In genomic region chr19:42480335-42481095, GRCh38 we compare ENCODE assay signal across 10 cellular contexts. TPM values are rescaled to one million over a fixed set of nuclear protein-coding genes. Genes with fewer than 3 reads are reported as not detected.
DNase-seq lines count a peak whose midpoint lies in the region; ATAC-seq, FAIRE-seq and TF ChIP-seq lines count a peak whose summit lies in the region.
"Had no signal": no experiment of that assay in that cellular context is flagged by ENCODE, and none has a peak within 500 bp of the region (broad histone marks: within the 10 kb centered on the region; RNA-seq: fewer than 3 reads in every experiment).

No MANE protein-coding gene starts in this region.

- peak overlapping the region; percentile 1 for H2BK120ac ChIP-seq in H1 (replicated peaks; ENCODE audit: low read depth, low read length)

- no peaks in the 10 kb centered on the region for H3K23me2 ChIP-seq in H1 (ENCODE audit: low read depth, low read length)

- no peak overlapping the region for H4K5ac ChIP-seq in H1 (ENCODE audit: insufficient read length, low read depth, low read length)

- no peaks in the 10 kb centered on the region for H3K36me3 ChIP-seq in SK-N-SH (replicated peaks in 1 of 2; ENCODE audit: control insufficient read depth in 1 of 2, insufficient read depth in 2 of 2, low read length in 1 of 2)
- no peaks in the 10 kb centered on the region for H3K36me3 ChIP-seq in H1 (ENCODE audit: control insufficient read depth in 2 of 4, insufficient read depth in 4 of 4, low read length in 3 of 4)

- no peak overlapping the region for H3K4ac ChIP-seq in H1 (replicated peaks; ENCODE audit: insufficient read length, low read depth, low read length)

- H3K9me2 ChIP-seq in SK-N-SH: no peaks in the 10 kb centered on the region

- no peak for TF ChIP-seq RAD21 in SK-N-SH (IDR thresholded peaks at IDR 0.05; ENCODE audit: low read length)
- TF ChIP-seq RAD21 in H1 (IDR thresholded peaks at IDR 0.05 in 1 of 2, conservative IDR thresholded peaks at IDR 0.05 in 1 of 2; ENCODE audit: low read depth in 2 of 2, low read length in 2 of 2): no peak

- no peak overlapping the region for H3K14ac ChIP-seq in H1 (ENCODE audit: insufficient read length)

- no peaks in the 10 kb centered on the region for H3K79me1 ChIP-seq in H1 (ENCODE audit: low read depth, low read length)

- H4K91ac ChIP-seq in H1 (replicated peaks; ENCODE audit: insufficient read length, low read length): no peak overlapping the region

- H3K4me3 Mint-ChIP-seq in activated CD8-positive, alpha-beta memory T cell treated with anti-CD3 and anti-CD28 coated beads, Interleukin-2, amount 10 ng/mL, durations not matched to agents 7 days and 5 days: peak overlapping the region; percentile 9

- H2BK20ac ChIP-seq in H1 (ENCODE audit: low read length): 0 out of 2 replicates have a peak overlapping the region, but pooled peaks have one; percentile 83

- ATAC-seq in activated CD8-positive, alpha-beta memory T cell treated with anti-CD3 and anti-CD28 coated beads, Interleukin-2, amount 10 ng/mL, durations not matched to agents 7 days and 5 days: peak; percentile 76
- ATAC-seq in GM18909 (IDR thresholded peaks at IDR 0.05; ENCODE audit: poor library complexity, unreplicated experiment): no peak

- peak; percentile 70 for DNase-seq in activated CD8-positive, alpha-beta memory T cell treated with anti-CD3 and anti-CD28 coated beads, Interleukin-2, amount 10 ng/mL, durations not matched to agents 7 days and 5 days
- DNase-seq in activated CD8-positive, alpha-beta memory T cell treated with anti-CD3 and anti-CD28 coated beads for 24 hours: no peak
- DNase-seq in SK-N-SH: no peak
- DNase-seq in H1 (ENCODE audit: low read depth in 1 of 2, low spot score in 2 of 2): no peak
- peak; percentile 57 for DNase-seq in renal cortical epithelial cell (ENCODE audit: low read depth)
- DNase-seq in ACHN: no peak
- DNase-seq in NCI-H146 treated with DMSO at 0.1 percent for 48 hours (lab: John Stamatoyannopoulos, UW; ENCODE audit: unreplicated experiment): no peak
- DNase-seq: testis had no signal

- H3K4me1 ChIP-seq in SK-N-SH (ENCODE audit: control insufficient read depth in 1 of 2, insufficient read depth in 2 of 2, low read depth in 1 of 2, low read length in 1 of 2) (peaks cover 0 to 4% of the 10 kb centered on the region in 2 experiments; a peak in 2 of 4 replicates), H1 (replicated peaks in 1 of 4; ENCODE audit: control insufficient read depth in 3 of 4, insufficient read depth in 4 of 4, low read length in 3 of 4) (peaks cover 0 to 9% (median 6%) of the 10 kb centered on the region in 4 experiments)

- peak overlapping the region; percentile 60 for H3K4me2 ChIP-seq in SK-N-SH
- no peak overlapping the region for H3K4me2 ChIP-seq in H1 (ENCODE audit: insufficient read depth in 1 of 2, low read depth in 2 of 2, low read length in 2 of 2)

- TF ChIP-seq CTCF in SK-N-SH (IDR thresholded peaks at IDR 0.05): no peak
- TF ChIP-seq CTCF in H1 (IDR thresholded peaks at IDR 0.05; ENCODE audit: control extremely low read depth in 1 of 3, insufficient read depth in 1 of 3, low read depth in 1 of 3, low read length in 3 of 3): no peak

- CTCF ChIA-PET in activated CD8-positive, alpha-beta memory T cell treated with anti-CD3 and anti-CD28 coated beads, Interleukin-2, amount 10 ng/mL, durations not matched to agents 7 days and 5 days (lab: Charles Lee): no interaction called here
- CTCF ChIA-PET in SK-N-SH (lab: Yijun Ruan, JAX): no interaction called here
- CTCF ChIA-PET in H1 (lab: Charles Lee; ENCODE audit: partially characterized antibody): no interaction called here

- 22% methylated on average over 7 of the region's 7 CpGs for WGBS in SK-N-SH (ENCODE audit: low lambda C conversion rate)
- WGBS in H1 (ENCODE audit: extremely low coverage in 1 of 2, insufficient coverage in 1 of 2, insufficient read length in 1 of 2, insufficient replicate concordance in 2 of 2, low coverage in 1 of 2, low lambda C conversion rate in 2 of 2, missing lambda C conversion rate in 1 of 2), 2 experiments: 86% methylated on average over 7 of the region's 7 CpGs; no CpG with 5 or more reads in 1 of the 2 experiments

- H4K20me1 ChIP-seq in SK-N-SH (ENCODE audit: insufficient read depth): no peaks in the 10 kb centered on the region
- no peaks in the 10 kb centered on the region for H4K20me1 ChIP-seq in H1 (replicated peaks in 1 of 2; ENCODE audit: control insufficient read depth in 1 of 2, insufficient read depth in 2 of 2, low read length in 2 of 2)

- no peak overlapping the region for H3K18ac ChIP-seq in H1 (ENCODE audit: extremely low read depth, low read length)

- no peak overlapping the region for H3K23ac ChIP-seq in H1 (ENCODE audit: insufficient read length)

- H3K9me3 ChIP-seq in SK-N-SH: no peaks in the 10 kb centered on the region
- no peaks in the 10 kb centered on the region for H3K9me3 ChIP-seq in H1 (ENCODE audit: insufficient read depth in 2 of 2, low read depth in 1 of 2, low read length in 1 of 2)
- H3K9me3 ChIP-seq: testis had no signal

- H3K9ac ChIP-seq in SK-N-SH: no peak overlapping the region
- H3K9ac ChIP-seq in H1 (replicated peaks in 1 of 4; ENCODE audit: extremely low read depth in 1 of 4, low read depth in 3 of 4, low read length in 3 of 4): no peak overlapping the region

- no peak overlapping the region for H2BK15ac ChIP-seq in H1 (ENCODE audit: low read length)

- no peak for FAIRE-seq in H1 (lab: Jason Lieb, UNC)

- no peak overlapping the region for H3K56ac ChIP-seq in H1 (replicated peaks; ENCODE audit: insufficient read length, low read depth, low read length)

- H3K79me2 ChIP-seq in SK-N-SH (ENCODE audit: insufficient read depth): no peaks in the 10 kb centered on the region
- H3K79me2 ChIP-seq in H1 (ENCODE audit: control insufficient read depth in 1 of 2, insufficient read depth in 2 of 2, low read length in 2 of 2): no peaks in the 10 kb centered on the region

- no peak for TF ChIP-seq POLR2A in H1 (IDR thresholded peaks at IDR 0.05; ENCODE audit: control extremely low read depth in 1 of 2, low read depth in 2 of 2, low read length in 2 of 2)

- no peaks in the 10 kb centered on the region for H3K9me3 Mint-ChIP-seq in activated CD8-positive, alpha-beta memory T cell treated with anti-CD3 and anti-CD28 coated beads, Interleukin-2, amount 10 ng/mL, durations not matched to agents 7 days and 5 days (ENCODE audit: low read depth)

- peak overlapping the region; percentile 10; the same call in 1 of the 2 replicates for H2BK12ac ChIP-seq in H1 (ENCODE audit: low read depth, low read length)

- peaks cover 41% of the 10 kb centered on the region for H3K4me1 Mint-ChIP-seq in activated CD8-positive, alpha-beta memory T cell treated with anti-CD3 and anti-CD28 coated beads, Interleukin-2, amount 10 ng/mL, durations not matched to agents 7 days and 5 days

- in situ Hi-C loops in ACHN (cut with HindIII; ENCODE audit: low pct_ligation_motif_present, low pct_unique_long_range_greater_than_20kb, low sequenced_read_pairs): no loop called here

- no peaks in the 10 kb centered on the region for H3F3A ChIP-seq in SK-N-SH (replicated peaks; ENCODE audit: insufficient read depth)

- peak overlapping the region; percentile 60 for H3K27ac Mint-ChIP-seq in activated CD8-positive, alpha-beta memory T cell treated with anti-CD3 and anti-CD28 coated beads, Interleukin-2, amount 10 ng/mL, durations not matched to agents 7 days and 5 days

- no peak overlapping the region; a peak in 1 of 4 replicates for H3K27ac ChIP-seq in SK-N-SH (ENCODE audit: low read depth in 2 of 2, low read length in 1 of 2)
- H3K27ac ChIP-seq in H1 (ENCODE audit: low read depth, low read length): no peak overlapping the region
- H3K27ac ChIP-seq: C4-2B, testis had no signal

- no peaks in the 10 kb centered on the region for H3K27me3 Mint-ChIP-seq in activated CD8-positive, alpha-beta memory T cell treated with anti-CD3 and anti-CD28 coated beads, Interleukin-2, amount 10 ng/mL, durations not matched to agents 7 days and 5 days

- H3K4me3 ChIP-seq in SK-N-SH (ENCODE audit: low read depth in 2 of 2, low read length in 1 of 2) (no peak overlapping the region), H1 (ENCODE audit: extremely low read depth in 1 of 4, insufficient read depth in 2 of 4, low read depth in 3 of 4, low read length in 4 of 4) (no peak overlapping the region)
- H3K4me3 ChIP-seq: testis had no signal

- TF ChIP-seq EP300 in SK-N-SH (IDR thresholded peaks at IDR 0.05; ENCODE audit: borderline replicate concordance in 1 of 2, low read depth in 1 of 2, low read length in 1 of 2): no peak
- TF ChIP-seq EP300 in H1 (IDR thresholded peaks at IDR 0.05; ENCODE audit: borderline replicate concordance in 1 of 2, low read depth in 2 of 2, low read length in 2 of 2): no peak

- H2AFZ ChIP-seq in SK-N-SH (ENCODE audit: low read depth): peak overlapping the region; percentile 15; the same call in 1 of the 2 replicates
- no peak overlapping the region for H2AFZ ChIP-seq in H1 (ENCODE audit: low read length)

- H2AK5ac ChIP-seq in H1 (ENCODE audit: low read depth, low read length): no peak overlapping the region

- POLR2A ChIA-PET in SK-N-SH (lab: Yijun Ruan, JAX) (no interaction called here), H1 (lab: Charles Lee; ENCODE audit: partially characterized antibody) (interaction anchor here (0.7 to 1.4 kb wide), 2 partner anchors 57 to 620 kb away, joined by 3 read pairs; partner anchors contain the start of gene RPS19)

- peak overlapping the region; percentile 36; the same call in 1 of the 2 replicates for H2BK5ac ChIP-seq in H1 (ENCODE audit: low read depth, low read length)

- H3K27me3 ChIP-seq in SK-N-SH (ENCODE audit: insufficient read depth): no peaks in the 10 kb centered on the region
- H3K27me3 ChIP-seq in H1 (replicated peaks in 1 of 4; ENCODE audit: control insufficient read depth in 3 of 4, extremely low read depth in 1 of 4, insufficient read depth in 3 of 4, low read length in 3 of 4): no peaks in the 10 kb centered on the region
- H3K27me3 ChIP-seq: testis had no signal

- no peak overlapping the region for H4K8ac ChIP-seq in H1 (ENCODE audit: extremely low read depth, insufficient read depth, low read length)

- peaks cover 5% of the 10 kb centered on the region for H3K36me3 Mint-ChIP-seq in activated CD8-positive, alpha-beta memory T cell treated with anti-CD3 and anti-CD28 coated beads, Interleukin-2, amount 10 ng/mL, durations not matched to agents 7 days and 5 days

RNA-seq across cellular contexts. Expression of gene CXCL17, which starts 37.8 kb away (rescaled TPM):
- total RNA-seq in activated CD8-positive, alpha-beta memory T cell treated with anti-CD3 and anti-CD28 coated beads, Interleukin-2, amount 10 ng/mL, durations not matched to agents 7 days and 5 days: not detected
- polyA plus RNA-seq in SK-N-SH (2012; rRNA removed) (not detected in 2 replicates), H1 (2011; rRNA removed) (0.11 TPM in 1 of 2 replicates, not detected in the other)
- not detected in 2 replicates for polyA plus RNA-seq in SK-N-SH (2012; cell fraction: cytosol; rRNA removed)
- polyA plus RNA-seq in SK-N-SH (2012; cell fraction: nucleus; rRNA removed): not detected in 2 replicates
- total RNA-seq in H1 (2021; fragmentation: NEBNext Ultra II Directional; extraction: Animal tissue kit (Norgen Biotek cat#: 25700)): not detected in 2 replicates
- polyA plus RNA-seq in H1 (2011; cell fraction: cytosol; rRNA removed): 0.09 TPM
- polyA plus RNA-seq in H1 (2011; cell fraction: nucleus; rRNA removed): not detected
- polyA plus RNA-seq in H1 (2012, experiment 1 of 2): not detected in 4 replicates
- not detected for polyA plus RNA-seq in H1 (2012, experiment 2 of 2)
- not detected for polyA plus RNA-seq in H1 (2013, experiment 1 of 2)
- polyA plus RNA-seq in H1 (2013, experiment 2 of 2): 0.06 TPM
- polyA minus RNA-seq in H1 (2011; rRNA and poly(A)+ RNA removed): not detected in 2 replicates
- not detected for polyA minus RNA-seq in H1 (2011; cell fraction: cytosol; rRNA and poly(A)+ RNA removed)
- polyA minus RNA-seq in H1 (2011; cell fraction: nucleus; rRNA and poly(A)+ RNA removed): not detected
- not detected in 2 replicates for total RNA-seq in renal cortical epithelial cell
- total RNA-seq: testis had no signal

RNA-seq across cellular contexts. Expression of gene CEACAM1, which starts 47.8 kb away (rescaled TPM):
- total RNA-seq in activated CD8-positive, alpha-beta memory T cell treated with anti-CD3 and anti-CD28 coated beads, Interleukin-2, amount 10 ng/mL, durations not matched to agents 7 days and 5 days: 10 to 100 TPM; 30.0 to 37.0 TPM
- polyA plus RNA-seq in SK-N-SH (2012; rRNA removed) (0.49 and 0.53 TPM in 2 replicates), H1 (2011; rRNA removed) (2.0 and 3.6 TPM in 2 replicates)
- polyA plus RNA-seq in SK-N-SH (2012; cell fraction: cytosol; rRNA removed): 0.44 and 0.46 TPM in 2 replicates
- 0.75 and 1.5 TPM in 2 replicates for polyA plus RNA-seq in SK-N-SH (2012; cell fraction: nucleus; rRNA removed)
- 1.8 and 2.0 TPM in 2 replicates for total RNA-seq in H1 (2021; fragmentation: NEBNext Ultra II Directional; extraction: Animal tissue kit (Norgen Biotek cat#: 25700))
- 3.3 TPM for polyA plus RNA-seq in H1 (2011; cell fraction: cytosol; rRNA removed)
- 4.8 TPM for polyA plus RNA-seq in H1 (2011; cell fraction: nucleus; rRNA removed)
- 1.4 to 4.3 TPM (median 1.9 TPM) in 4 replicates for polyA plus RNA-seq in H1 (2012, experiment 1 of 2)
- polyA plus RNA-seq in H1 (2012, experiment 2 of 2): 0.51 TPM
- polyA plus RNA-seq in H1 (2013, experiment 1 of 2): 3.7 TPM
- polyA plus RNA-seq in H1 (2013, experiment 2 of 2): 3.3 TPM
- polyA minus RNA-seq in H1 (2011; rRNA and poly(A)+ RNA removed): 2.5 and 5.5 TPM in 2 replicates
- 2.0 TPM for polyA minus RNA-seq in H1 (2011; cell fraction: cytosol; rRNA and poly(A)+ RNA removed)
- polyA minus RNA-seq in H1 (2011; cell fraction: nucleus; rRNA and poly(A)+ RNA removed): 2.4 TPM
- 0.30 and 0.69 TPM in 2 replicates for total RNA-seq in renal cortical epithelial cell

RNA-seq across cellular contexts. Expression of gene LIPE, which starts 53.3 kb away (rescaled TPM):
- total RNA-seq in activated CD8-positive, alpha-beta memory T cell treated with anti-CD3 and anti-CD28 coated beads, Interleukin-2, amount 10 ng/mL, durations not matched to agents 7 days and 5 days: 10 to 100 TPM; 41.5 to 44.6 TPM
- polyA plus RNA-seq in SK-N-SH (2012; rRNA removed) (3.2 and 4.4 TPM in 2 replicates), H1 (2011; rRNA removed) (8.7 and 17.0 TPM in 2 replicates)
- polyA plus RNA-seq in SK-N-SH (2012; cell fraction: cytosol; rRNA removed): 1.4 and 3.0 TPM in 2 replicates
- polyA plus RNA-seq in SK-N-SH (2012; cell fraction: nucleus; rRNA removed): 5.1 and 5.2 TPM in 2 replicates
- 12.5 and 15.9 TPM in 2 replicates for total RNA-seq in H1 (2021; fragmentation: NEBNext Ultra II Directional; extraction: Animal tissue kit (Norgen Biotek cat#: 25700))
- polyA plus RNA-seq in H1 (2011; cell fraction: cytosol; rRNA removed): 10.3 TPM
- polyA plus RNA-seq in H1 (2011; cell fraction: nucleus; rRNA removed): 15.3 TPM
- 5.6 to 13.0 TPM (median 9.4 TPM) in 4 replicates for polyA plus RNA-seq in H1 (2012, experiment 1 of 2)
- 5.2 TPM for polyA plus RNA-seq in H1 (2012, experiment 2 of 2)
- 6.4 TPM for polyA plus RNA-seq in H1 (2013, experiment 1 of 2)
- polyA plus RNA-seq in H1 (2013, experiment 2 of 2): 5.8 TPM
- 3.5 and 7.4 TPM in 2 replicates for polyA minus RNA-seq in H1 (2011; rRNA and poly(A)+ RNA removed)
- 10.0 TPM for polyA minus RNA-seq in H1 (2011; cell fraction: cytosol; rRNA and poly(A)+ RNA removed)
- 18.8 TPM for polyA minus RNA-seq in H1 (2011; cell fraction: nucleus; rRNA and poly(A)+ RNA removed)
- total RNA-seq in renal cortical epithelial cell: 1.2 and 1.4 TPM in 2 replicates

Comparison
In these comparisons a context has a peak if more than half of its experiments do, and no peak if none do; other contexts are left out.
1. DNase-seq: peak in activated CD8-positive, alpha-beta memory T cell treated with anti-CD3 and anti-CD28 coated beads, Interleukin-2, amount 10 ng/mL, durations not matched to agents 7 days and 5 days (single experiment) and renal cortical epithelial cell (single experiment); none in activated CD8-positive, alpha-beta memory T cell treated with anti-CD3 and anti-CD28 coated beads for 24 hours (single experiment), SK-N-SH (single experiment), H1 (0 of 2), ACHN (single experiment) and NCI-H146 treated with DMSO at 0.1 percent for 48 hours (single experiment).
2. RNA of gene CEACAM1, which starts 47.8 kb away (total RNA-seq): 30.0 to 37.0 TPM in activated CD8-positive, alpha-beta memory T cell treated with anti-CD3 and anti-CD28 coated beads, Interleukin-2, amount 10 ng/mL, durations not matched to agents 7 days and 5 days; 1.8 to 2.0 TPM in H1 and 0.30 to 0.69 TPM in renal cortical epithelial cell; every median in the first group is over 10 times any median in the second.